8 cellular contexts compared by ENCODE assay signal in genomic region chr4:83110970-83111369, GRCh38. TPM values are rescaled to one million over a fixed set of nuclear protein-coding genes. Genes with fewer than 3 reads are reported as not detected.
DNase-seq lines count a peak whose midpoint lies in the region; ATAC-seq and TF ChIP-seq lines count a peak whose summit lies in the region.

No MANE protein-coding gene starts in this region.

- H3K9me3 Mint-ChIP-seq in activated naive CD4-positive, alpha-beta T cell treated with anti-CD3 and anti-CD28 coated beads, Interleukin-2, amount 50 U/mL, for 24 hours: no peaks in the 10 kb centered on the region

- CTCF ChIA-PET in HCT116 (lab: Charles Lee): interaction anchor here (0.6 to 1.9 kb wide), 6 partner anchors 8 to 140 kb away, joined by 3 to 8 read pairs (median 3); no protein-coding TSS in a partner anchor

- DNase-seq in HCT116 (ENCODE audit: low read depth, low spot score) (no peak), NK-92 (lab: John Stamatoyannopoulos, UW; ENCODE audit: unreplicated experiment) (no peak), hippocampal formation (lab: John Stamatoyannopoulos, UW) (no peak), ascending aorta (ENCODE audit: low spot score in 2 of 2) (no peak)
- DNase-seq in stimulated activated CD4-positive, alpha-beta T cell treated with anti-CD3 and anti-CD28 coated beads, Interleukin-1b, Interleukin-23, amount 100 ng/mL, for 48 hours: no peak

- H3K27me3 ChIP-seq in BLaER1 (peaks cover 19% of the 10 kb centered on the region), HCT116 (ENCODE audit: insufficient read depth, low read length) (no peaks in the 10 kb centered on the region), muscle layer of duodenum (ENCODE audit: low read depth, low read length) (no peaks in the 10 kb centered on the region), ascending aorta (no peaks in the 10 kb centered on the region)

- H3K27ac Mint-ChIP-seq in activated naive CD4-positive, alpha-beta T cell treated with anti-CD3 and anti-CD28 coated beads, Interleukin-2, amount 50 U/mL, for 24 hours: peak overlapping the region; percentile 99

- no TSS peak for BruUV-seq in HCT116 (replicated peaks; lab: Mats Ljungman, UMichigan)

- RAD21 ChIA-PET in HCT116 (lab: Charles Lee; ENCODE audit: low non-redundant PET in 1 of 2, low total read pairs in 2 of 2, uncharacterized antibody in 2 of 2, unreplicated experiment in 2 of 2): no interaction called here

- no peak for TF ChIP-seq POLR2A in HCT116 (IDR thresholded peaks at IDR 0.05; ENCODE audit: borderline replicate concordance, extremely low read depth, insufficient read depth, insufficient read length)

- no peaks in the 10 kb centered on the region for H3K9me3 ChIP-seq in BLaER1
- no peaks in the 10 kb centered on the region for H3K9me3 ChIP-seq in HCT116 (ENCODE audit: control insufficient read depth in 1 of 2, insufficient read depth in 1 of 2, low read depth in 1 of 2, low read length in 2 of 2)
- no peaks in the 10 kb centered on the region for H3K9me3 ChIP-seq in muscle layer of duodenum (ENCODE audit: control insufficient read depth in 1 of 2, low read length in 2 of 2)
- no peaks in the 10 kb centered on the region for H3K9me3 ChIP-seq in ascending aorta

- H3K4me1 ChIP-seq in BLaER1 (peaks cover 47% of the 10 kb centered on the region), HCT116 (ENCODE audit: control insufficient read depth in 1 of 2, insufficient read depth in 2 of 2, low read length in 2 of 2) (peaks cover 7 to 21% of the 10 kb centered on the region in 2 experiments; a peak in 3 of 4 replicates), muscle layer of duodenum (ENCODE audit: control insufficient read depth in 1 of 2, insufficient read depth in 2 of 2, low read length in 2 of 2) (no peaks in the 10 kb centered on the region), ascending aorta (no peaks in the 10 kb centered on the region)

- no peaks in the 10 kb centered on the region for H3K9me2 ChIP-seq in HCT116 (ENCODE audit: insufficient read depth)

- peaks cover 46% of the 10 kb centered on the region for H3K4me1 Mint-ChIP-seq in activated naive CD4-positive, alpha-beta T cell treated with anti-CD3 and anti-CD28 coated beads, Interleukin-2, amount 50 U/mL, for 24 hours

- H4K20me1 ChIP-seq in BLaER1 (no peaks in the 10 kb centered on the region), HCT116 (ENCODE audit: insufficient read depth) (no peaks in the 10 kb centered on the region)

- intact Hi-C loops in HCT116 (cut with micrococcal nuclease) (no loop called here), ascending aorta (cut with DNase I) (no loop called here)

- TF ChIP-seq RAD21 in HCT116 (IDR thresholded peaks at IDR 0.05; ENCODE audit: low read depth): no peak

- POLR2A ChIA-PET in HCT116 (lab: Charles Lee): no interaction called here

- no peaks in the 10 kb centered on the region for H3K36me3 ChIP-seq in BLaER1
- no peaks in the 10 kb centered on the region for H3K36me3 ChIP-seq in HCT116 (ENCODE audit: control insufficient read depth in 1 of 2, insufficient read depth in 2 of 2, low read length in 2 of 2)
- H3K36me3 ChIP-seq in muscle layer of duodenum (ENCODE audit: control insufficient read depth in 1 of 2, insufficient read depth in 2 of 2, low read length in 2 of 2): no peaks in the 10 kb centered on the region
- H3K36me3 ChIP-seq in ascending aorta: no peaks in the 10 kb centered on the region

- TF ChIP-seq CTCF in HCT116 (IDR thresholded peaks at IDR 0.05 in 2 of 3, conservative IDR thresholded peaks at IDR 0.05 in 1 of 3; ENCODE audit: borderline replicate concordance in 1 of 3, insufficient read depth in 1 of 3, low read depth in 2 of 3, low read length in 2 of 3): no peak
- no peak for TF ChIP-seq CTCF in ascending aorta (IDR thresholded peaks at IDR 0.05)

- no peak overlapping the region for H3K27ac ChIP-seq in BLaER1
- no peak overlapping the region for H3K27ac ChIP-seq in HCT116 (ENCODE audit: low read depth, low read length)
- peak overlapping the region; percentile 71 for H3K27ac ChIP-seq in muscle layer of duodenum (ENCODE audit: low read length)
- no peak overlapping the region for H3K27ac ChIP-seq in ascending aorta

- H3K4me3 ChIP-seq in BLaER1 (no peak overlapping the region), HCT116 (replicated peaks in 1 of 2; ENCODE audit: low read depth in 1 of 2, low read length in 2 of 2) (no peak overlapping the region), muscle layer of duodenum (ENCODE audit: low read depth in 1 of 2, low read length in 2 of 2) (peak overlapping the region in 1 of 2 donors; percentile 75), ascending aorta (peak overlapping the region in 1 of 2 donors; percentile 79)

- H3K36me3 Mint-ChIP-seq in activated naive CD4-positive, alpha-beta T cell treated with anti-CD3 and anti-CD28 coated beads, Interleukin-2, amount 50 U/mL, for 24 hours: no peaks in the 10 kb centered on the region

- no peaks in the 10 kb centered on the region for H3K79me2 ChIP-seq in HCT116 (ENCODE audit: insufficient read depth, low read length)

- H2AFZ ChIP-seq in HCT116 (ENCODE audit: low read depth, low read length, poor library complexity, severe bottlenecking): peak overlapping the region; percentile 84

- no peak overlapping the region for H3K9ac ChIP-seq in BLaER1
- no peak overlapping the region for H3K9ac ChIP-seq in HCT116 (ENCODE audit: low read length)

- no peak; the same call in 1 of the 2 replicates for ATAC-seq in HCT116

- H3K4me2 ChIP-seq in BLaER1 (peak overlapping the region; percentile 80), HCT116 (ENCODE audit: low read length) (peak overlapping the region; percentile 45; the same call in 1 of the 2 replicates)

- no peaks in the 10 kb centered on the region for H3K27me3 Mint-ChIP-seq in activated naive CD4-positive, alpha-beta T cell treated with anti-CD3 and anti-CD28 coated beads, Interleukin-2, amount 50 U/mL, for 24 hours

- peak overlapping the region; percentile 91 for H3K4me3 Mint-ChIP-seq in activated naive CD4-positive, alpha-beta T cell treated with anti-CD3 and anti-CD28 coated beads, Interleukin-2, amount 50 U/mL, for 24 hours

TF ChIP-seq in HCT116, 20 proteins besides CTCF, POLR2A, EP300 and RAD21 (continues in another document):
- TF ChIP-seq SIN3A (IDR thresholded peaks at IDR 0.05; ENCODE audit: low read depth): no peak
- no peak for TF ChIP-seq ZFX (IDR thresholded peaks at IDR 0.05)
- TF ChIP-seq FOSL1 (IDR thresholded peaks at IDR 0.05; ENCODE audit: low read depth): no peak
- no peak for TF ChIP-seq TCF7L2 (IDR thresholded peaks at IDR 0.05; ENCODE audit: borderline replicate concordance, extremely low read depth, insufficient read depth, insufficient read length)
- TF ChIP-seq ELF1 (IDR thresholded peaks at IDR 0.05; ENCODE audit: borderline replicate concordance, low read depth): no peak
- no peak for TF ChIP-seq JUND (IDR thresholded peaks at IDR 0.05)
- TF ChIP-seq ZNF274 (IDR thresholded peaks at IDR 0.05; ENCODE audit: low read depth, low read length): no peak
- TF ChIP-seq SP1 (IDR thresholded peaks at IDR 0.05; ENCODE audit: low read depth): no peak
- TF ChIP-seq EZH2phosphoT487 (IDR thresholded peaks at IDR 0.05; ENCODE audit: borderline replicate concordance): no peak
- TF ChIP-seq YY1 (IDR thresholded peaks at IDR 0.05; ENCODE audit: extremely low read depth, insufficient replicate concordance, low read depth, low read length): no peak
- TF ChIP-seq EZH2 (IDR thresholded peaks at IDR 0.05): no peak
- no peak for TF ChIP-seq EGR1 (IDR thresholded peaks at IDR 0.05; ENCODE audit: low read depth)
- no peak for TF ChIP-seq CBX3 (IDR thresholded peaks at IDR 0.05; ENCODE audit: low read depth)
- TF ChIP-seq POLR2AphosphoS5 (IDR thresholded peaks at IDR 0.05; ENCODE audit: low read depth, low read length): no peak
- TF ChIP-seq SRF (IDR thresholded peaks at IDR 0.05; ENCODE audit: low read depth): no peak
- no peak for TF ChIP-seq ZBTB33 (IDR thresholded peaks at IDR 0.05; ENCODE audit: extremely low read depth, insufficient replicate concordance, low read length)
- TF ChIP-seq MAX (IDR thresholded peaks at IDR 0.05): no peak

RNA-seq across cellular contexts. Expression of gene PLAC8, which starts 3.6 kb away (rescaled TPM):
- total RNA-seq in HCT116 (2021; ENCODE audit: unreplicated experiment) (0.61 TPM), ascending aorta (1.1 TPM)
- polyA plus RNA-seq in HCT116 (2012): 0.17 and 0.57 TPM in 2 replicates
